9 cellular contexts compared by ENCODE assay signal in the genomic region with DNA sequence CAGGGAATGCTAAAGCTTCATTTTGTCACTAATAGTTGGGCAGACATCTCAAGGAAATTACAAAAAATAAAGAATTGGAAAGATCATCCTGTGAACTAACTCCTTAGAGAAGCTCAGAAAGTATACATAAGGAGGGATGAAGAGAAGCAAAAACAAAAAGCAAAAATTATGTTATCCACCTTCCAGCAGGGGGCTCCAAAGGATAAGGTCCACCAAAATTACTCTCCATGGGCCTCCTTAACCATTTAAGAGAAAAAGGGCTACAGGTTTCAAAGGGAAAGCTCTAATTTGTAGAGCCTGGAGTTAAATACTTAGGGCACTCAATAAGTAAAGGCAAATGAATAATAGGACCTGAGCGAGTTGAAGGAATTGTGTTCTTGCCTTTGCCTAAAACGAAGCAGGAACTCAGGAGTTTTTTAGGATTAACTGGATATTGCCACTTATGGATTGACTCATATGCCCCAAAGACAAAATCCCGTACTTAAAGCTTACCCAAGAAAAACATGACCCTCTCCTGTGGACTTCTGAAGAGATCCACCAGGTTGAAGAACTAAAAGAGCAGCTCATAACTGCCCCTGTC.
DNase-seq lines count a peak whose midpoint lies in the region; ATAC-seq, FAIRE-seq and TF ChIP-seq lines count a peak whose summit lies in the region.
"Had no signal": no experiment of that assay in that cellular context is flagged by ENCODE, and none has a peak within 500 bp of the region (broad histone marks: within the 10 kb centered on the region; RNA-seq: fewer than 3 reads in every experiment).

No MANE protein-coding gene starts in this region.

- no peaks in the 10 kb centered on the region for H3K27me3 Mint-ChIP-seq in activated CD8-positive, alpha-beta memory T cell treated with anti-CD3 and anti-CD28 coated beads, Interleukin-2, amount 10 ng/mL, durations not matched to agents 7 days and 5 days
- no peaks in the 10 kb centered on the region for H3K27me3 Mint-ChIP-seq in stimulated activated naive CD8-positive, alpha-beta T cell treated with anti-CD3 and anti-CD28 coated beads, Interleukin-15, amount 100 ng/mL, for 72 hours
- H3K27me3 Mint-ChIP-seq: stimulated activated naive CD8-positive, alpha-beta T cell treated with anti-CD3 and anti-CD28 coated beads, Interleukin-15, Interleukin-2, amounts not matched to agents 100 ng/mL and 50 ng/mL, for 24 hours had no signal

- CTCF ChIA-PET in HEK293 (lab: Yijun Ruan, JAX): interaction anchor here (0.6 to 2.6 kb wide), 28 partner anchors 8 to 1689 kb away, joined by 3 to 38 read pairs (median 4); no protein-coding TSS in a partner anchor
- CTCF ChIA-PET in activated CD8-positive, alpha-beta memory T cell treated with anti-CD3 and anti-CD28 coated beads, Interleukin-2, amount 10 ng/mL, durations not matched to agents 7 days and 5 days (lab: Charles Lee): interaction anchor here (0.6 kb wide), 1 partner anchor 12 kb away, joined by 3 read pairs; no protein-coding TSS in a partner anchor

- no peaks in the 10 kb centered on the region for H3K36me3 Mint-ChIP-seq in activated CD8-positive, alpha-beta memory T cell treated with anti-CD3 and anti-CD28 coated beads, Interleukin-2, amount 10 ng/mL, durations not matched to agents 7 days and 5 days

- H3K36me3 ChIP-seq in HEK293 (ENCODE audit: control insufficient read depth in 2 of 2, insufficient read depth in 1 of 2, low read length in 2 of 2) (no peaks in the 10 kb centered on the region), fibroblast of lung (ENCODE audit: control insufficient read depth, insufficient read depth, low read length) (no peaks in the 10 kb centered on the region), small intestine (ENCODE audit: control insufficient read depth in 2 of 2, insufficient read depth in 2 of 2, low read length in 2 of 2) (no peaks in the 10 kb centered on the region)

- peaks cover 11% of the 10 kb centered on the region for H3K9me3 Mint-ChIP-seq in activated CD8-positive, alpha-beta memory T cell treated with anti-CD3 and anti-CD28 coated beads, Interleukin-2, amount 10 ng/mL, durations not matched to agents 7 days and 5 days (ENCODE audit: low read depth)
- peaks cover 17 to 41% of the 10 kb centered on the region in 2 donors for H3K9me3 Mint-ChIP-seq in stimulated activated naive CD8-positive, alpha-beta T cell treated with anti-CD3 and anti-CD28 coated beads, Interleukin-15, amount 100 ng/mL, for 72 hours

- H3K27me3 ChIP-seq in fibroblast of lung (ENCODE audit: control insufficient read depth, insufficient read depth, low read length) (no peaks in the 10 kb centered on the region), small intestine (ENCODE audit: control insufficient read depth in 2 of 2, insufficient read depth in 2 of 2, low read length in 2 of 2) (no peaks in the 10 kb centered on the region)

- H3K4me2 ChIP-seq in fibroblast of lung (ENCODE audit: extremely low read depth, insufficient read depth, low read length): no peak overlapping the region

- no peaks in the 10 kb centered on the region for H3K79me2 ChIP-seq in fibroblast of lung (ENCODE audit: control insufficient read depth, insufficient read depth, low read length)

- no peaks in the 10 kb centered on the region for H3K4me1 Mint-ChIP-seq in activated CD8-positive, alpha-beta memory T cell treated with anti-CD3 and anti-CD28 coated beads, Interleukin-2, amount 10 ng/mL, durations not matched to agents 7 days and 5 days
- H3K4me1 Mint-ChIP-seq in stimulated activated naive CD8-positive, alpha-beta T cell treated with anti-CD3 and anti-CD28 coated beads, Interleukin-15, amount 100 ng/mL, for 72 hours: no peaks in the 10 kb centered on the region

- no peak for ATAC-seq in activated CD8-positive, alpha-beta memory T cell treated with anti-CD3 and anti-CD28 coated beads, Interleukin-2, amount 10 ng/mL, durations not matched to agents 7 days and 5 days
- ATAC-seq in stimulated activated naive CD8-positive, alpha-beta T cell treated with anti-CD3 and anti-CD28 coated beads, Interleukin-15, amount 100 ng/mL, for 72 hours: no peak

- H3K27ac ChIP-seq in C4-2B: no peak overlapping the region
- no peak overlapping the region for H3K27ac ChIP-seq in HEK293 (ENCODE audit: extremely low read depth, low read depth, low read length)
- no peak overlapping the region for H3K27ac ChIP-seq in fibroblast of lung (ENCODE audit: insufficient read depth, low read length)
- H3K27ac ChIP-seq in small intestine (ENCODE audit: low read depth in 1 of 2, low read length in 1 of 2): no peak overlapping the region

- no peaks in the 10 kb centered on the region for H4K20me1 ChIP-seq in fibroblast of lung (ENCODE audit: control insufficient read depth, extremely low read depth, insufficient read depth, low read length)

- no peak overlapping the region for H3K9ac ChIP-seq in fibroblast of lung (ENCODE audit: insufficient read depth, low read length)

- no peak overlapping the region for H3K4me3 Mint-ChIP-seq in activated CD8-positive, alpha-beta memory T cell treated with anti-CD3 and anti-CD28 coated beads, Interleukin-2, amount 10 ng/mL, durations not matched to agents 7 days and 5 days
- no peak overlapping the region for H3K4me3 Mint-ChIP-seq in stimulated activated naive CD8-positive, alpha-beta T cell treated with anti-CD3 and anti-CD28 coated beads, Interleukin-15, amount 100 ng/mL, for 72 hours
- H3K4me3 Mint-ChIP-seq: stimulated activated naive CD8-positive, alpha-beta T cell treated with anti-CD3 and anti-CD28 coated beads, Interleukin-15, Interleukin-2, amounts not matched to agents 100 ng/mL and 50 ng/mL, for 24 hours had no signal

- POLR2A ChIA-PET in HEK293 (lab: Yijun Ruan, JAX): no interaction called here

- WGBS in small intestine, 3 donors: 73 to 85% (median 73%) methylated on average over 3 of the region's 3 CpGs

- FAIRE-seq in small intestine (lab: Jason Lieb, UNC): no peak

- peak; percentile 76 for TF ChIP-seq CTCF in C4-2B (conservative IDR thresholded peaks at IDR 0.05)
- TF ChIP-seq CTCF in HEK293 (tag by site-specific recombination; IDR thresholded peaks at IDR 0.05): 0 out of 2 replicates have a peak, but pooled peaks have one; percentile 26
- TF ChIP-seq CTCF in fibroblast of lung (conservative IDR thresholded peaks at IDR 0.05 in 1 of 2, IDR thresholded peaks at IDR 0.05 in 1 of 2; ENCODE audit: low read depth in 1 of 2, low read length in 2 of 2): peak; percentile 25 to 33

- no peaks in the 10 kb centered on the region for H3K4me1 ChIP-seq in HEK293 (ENCODE audit: control insufficient read depth, insufficient read depth, low read length)
- no peaks in the 10 kb centered on the region for H3K4me1 ChIP-seq in fibroblast of lung (ENCODE audit: control insufficient read depth, extremely low read depth, insufficient read depth, low read length)
- no peaks in the 10 kb centered on the region for H3K4me1 ChIP-seq in small intestine (ENCODE audit: control insufficient read depth in 2 of 2, insufficient read depth in 1 of 2, low read depth in 1 of 2, low read length in 1 of 2)

- H2AFZ ChIP-seq in fibroblast of lung (ENCODE audit: low read length): no peak overlapping the region

- H3K27ac Mint-ChIP-seq in activated CD8-positive, alpha-beta memory T cell treated with anti-CD3 and anti-CD28 coated beads, Interleukin-2, amount 10 ng/mL, durations not matched to agents 7 days and 5 days: no peak overlapping the region
- no peak overlapping the region for H3K27ac Mint-ChIP-seq in stimulated activated naive CD8-positive, alpha-beta T cell treated with anti-CD3 and anti-CD28 coated beads, Interleukin-15, amount 100 ng/mL, for 72 hours
- H3K27ac Mint-ChIP-seq: stimulated activated naive CD8-positive, alpha-beta T cell treated with anti-CD3 and anti-CD28 coated beads, Interleukin-15, Interleukin-2, amounts not matched to agents 100 ng/mL and 50 ng/mL, for 24 hours had no signal

- DNase-seq in NOMO-1 treated with DMSO at 0.1 percent for 48 hours (lab: John Stamatoyannopoulos, UW; ENCODE audit: unreplicated experiment) (peak; percentile 17), fibroblast of lung (ENCODE audit: low read depth in 2 of 2) (peak; percentile 30 to 39), small intestine (peak; percentile 28), NCI-H2029 (lab: John Stamatoyannopoulos, UW) (no peak)
- no peak for DNase-seq in activated CD8-positive, alpha-beta memory T cell treated with anti-CD3 and anti-CD28 coated beads, Interleukin-2, amount 10 ng/mL, durations not matched to agents 7 days and 5 days
- no peak for DNase-seq in stimulated activated naive CD8-positive, alpha-beta T cell treated with anti-CD3 and anti-CD28 coated beads, Interleukin-15, amount 100 ng/mL, for 72 hours

- H3K4me3 ChIP-seq in HEK293 (ENCODE audit: low read depth, low read length): no peak overlapping the region
- no peak overlapping the region for H3K4me3 ChIP-seq in fibroblast of lung (replicated peaks in 1 of 4; ENCODE audit: control extremely low read depth in 1 of 4, insufficient read depth in 1 of 4, low read depth in 3 of 4, low read length in 4 of 4)
- no peak overlapping the region for H3K4me3 ChIP-seq in small intestine (ENCODE audit: low read depth in 1 of 2, low read length in 2 of 2)

- H3K9me3 ChIP-seq in HEK293 (ENCODE audit: control insufficient read depth, insufficient read depth, low read depth, low read length) (no peaks in the 10 kb centered on the region), fibroblast of lung (ENCODE audit: control insufficient read depth, insufficient read depth, low read depth, low read length) (no peaks in the 10 kb centered on the region), small intestine (ENCODE audit: control insufficient read depth, low read depth) (no peaks in the 10 kb centered on the region)

TF ChIP-seq in HEK293, 187 proteins besides CTCF, POLR2A, EP300 and RAD21:
- TF ChIP-seq ZNF658 (tag by site-specific recombination; IDR thresholded peaks at IDR 0.05) (no peak), ZNF654 (tag by site-specific recombination; IDR thresholded peaks at IDR 0.05; ENCODE audit: low read depth) (peak; percentile 57)

Comparison
In these comparisons a context has a peak if more than half of its experiments do, and no peak if none do; other contexts are left out.
1. CTCF ChIP-seq: peak in every context shown above with its lines; median percentile 76 in C4-2B; 29 in fibroblast of lung; 26 in HEK293.
2. DNase-seq: peak in NOMO-1 treated with DMSO at 0.1 percent for 48 hours (single experiment), fibroblast of lung (2 of 2) and small intestine (single experiment); none in activated CD8-positive, alpha-beta memory T cell treated with anti-CD3 and anti-CD28 coated beads, Interleukin-2, amount 10 ng/mL, durations not matched to agents 7 days and 5 days (single experiment), NCI-H2029 (single experiment) and stimulated activated naive CD8-positive, alpha-beta T cell treated with anti-CD3 and anti-CD28 coated beads, Interleukin-15, amount 100 ng/mL, for 72 hours (0 of 2).